In the genomic region with DNA sequence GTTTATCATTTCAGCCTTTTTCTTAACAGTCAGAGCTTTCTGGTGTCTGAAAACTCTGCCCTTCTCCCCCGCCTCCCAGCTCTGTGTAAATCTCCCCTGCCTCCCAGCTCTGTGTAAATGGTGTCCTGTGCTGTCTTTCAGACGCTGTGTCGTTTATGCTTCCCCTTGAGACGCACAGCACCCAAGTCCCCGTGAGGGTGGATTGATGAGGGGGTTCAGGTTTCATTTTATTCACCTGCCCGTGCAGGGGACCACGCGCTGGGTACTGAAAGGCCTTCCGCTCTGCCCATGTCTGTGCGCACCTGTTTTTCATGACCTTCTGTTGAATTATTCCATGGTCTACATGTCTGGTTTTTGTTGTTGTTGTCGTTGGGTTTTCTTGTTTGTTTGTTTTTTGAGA, we compare ENCODE assay signal across 15 cellular contexts.
"Had no signal": no experiment of that assay in that cellular context is flagged by ENCODE, and none has a peak within 500 bp of the region (broad histone marks: within the 10 kb centered on the region; RNA-seq: fewer than 3 reads in every experiment).

No MANE protein-coding gene starts in this region.

- H3K4me3 ChIP-seq: coronary artery, heart right ventricle, thyroid gland had no signal

- H3K36me3 ChIP-seq: heart right ventricle, thyroid gland had no signal

- H3K4me3 Mint-ChIP-seq: activated CD8-positive, alpha-beta T cell treated with anti-CD3 and anti-CD28 coated beads for 36 hours; activated T-cell treated with anti-CD3 and anti-CD28 coated beads, Interleukin-2, amount 50 U/mL, for 72 hours; neural crest cell had no signal

- H3K27me3 ChIP-seq: thyroid gland had no signal

- ATAC-seq: activated CD8-positive, alpha-beta T cell treated with anti-CD3 and anti-CD28 coated beads for 36 hours; activated T-cell treated with anti-CD3 and anti-CD28 coated beads, Interleukin-2, amount 50 U/mL, for 72 hours; heart right ventricle had no signal

- H3K4me1 ChIP-seq: thyroid gland had no signal

- H3K9me3 Mint-ChIP-seq: activated CD8-positive, alpha-beta T cell treated with anti-CD3 and anti-CD28 coated beads for 36 hours; activated T-cell treated with anti-CD3 and anti-CD28 coated beads, Interleukin-2, amount 50 U/mL, for 72 hours; neural crest cell had no signal

- H3K27ac ChIP-seq: coronary artery, heart right ventricle, thyroid gland, VCaP had no signal

- H3K27ac Mint-ChIP-seq: activated CD8-positive, alpha-beta T cell treated with anti-CD3 and anti-CD28 coated beads for 36 hours; activated T-cell treated with anti-CD3 and anti-CD28 coated beads, Interleukin-2, amount 50 U/mL, for 72 hours had no signal

- H3K9me3 ChIP-seq: heart right ventricle, thyroid gland had no signal

- DNase-seq: activated CD4-positive, alpha-beta T cell treated with anti-CD3 and anti-CD28 coated beads for 4 hours; activated CD8-positive, alpha-beta memory T cell treated with anti-CD3 and anti-CD28 coated beads, Interleukin-2, amount 50 U/mL, for 4 hours; activated CD8-positive, alpha-beta T cell treated with anti-CD3 and anti-CD28 coated beads for 36 hours; activated naive CD4-positive, alpha-beta T cell treated with Interleukin-2 at 50 U/mL for 16 hours; activated T-cell treated with anti-CD3 and anti-CD28 coated beads, Interleukin-2, amount 50 U/mL, for 72 hours; caudate nucleus; effector CD8-positive, alpha-beta T cell; heart right ventricle; stimulated activated CD4-positive, alpha-beta T cell treated with anti-CD3 and anti-CD28 coated beads, Interleukin-4, amount 100 ng/mL, for 1 hour; stimulated activated CD8-positive, alpha-beta memory T cell treated with anti-CD3 and anti-CD28 coated beads, Interleukin-4, amount 100 ng/mL, for 48 hours; T-helper 9 cell; thyroid gland had no signal
